9 cellular contexts compared by ENCODE assay signal in genomic region chr1:162633327-162633762, GRCh38. TPM values are rescaled to one million over a fixed set of nuclear protein-coding genes. Genes with fewer than 3 reads are reported as not detected.
A peak's percentile ranks its signal among the peaks of the same experiment; 100 is the strongest.
DNase-seq lines count a peak whose midpoint lies in the region; ATAC-seq and TF ChIP-seq lines count a peak whose summit lies in the region.
"Had no signal": no experiment of that assay in that cellular context is flagged by ENCODE, and none has a peak within 500 bp of the region (broad histone marks: within the 10 kb centered on the region; RNA-seq: fewer than 3 reads in every experiment).

No MANE protein-coding gene starts in this region.

- H3K4me1 Mint-ChIP-seq in osteocyte (ENCODE audit: unreplicated experiment) = peaks cover 63% of the 10 kb centered on the region

- H3K36me3 Mint-ChIP-seq in osteocyte (ENCODE audit: unreplicated experiment) = no peaks in the 10 kb centered on the region
- no peaks in the 10 kb centered on the region for H3K36me3 Mint-ChIP-seq in activated naive CD4-positive, alpha-beta T cell treated with anti-CD3 and anti-CD28 coated beads, Interleukin-2, amount 50 U/mL, for 72 hours
- H3K36me3 Mint-ChIP-seq: activated naive CD8-positive, alpha-beta T cell had no signal

- H3K27me3 Mint-ChIP-seq in osteocyte (ENCODE audit: unreplicated experiment) = no peaks in the 10 kb centered on the region

- DNase-seq in osteocyte (ENCODE audit: extremely low spot score, unreplicated experiment) (no peak), DMS114 treated with DMSO at 0.1 percent for 48 hours (lab: John Stamatoyannopoulos, UW; ENCODE audit: unreplicated experiment) (no peak), NCI-H2029 (lab: John Stamatoyannopoulos, UW) (no peak)
- DNase-seq in activated naive CD4-positive, alpha-beta T cell treated with anti-CD3 and anti-CD28 coated beads, Interleukin-2, amount 50 U/mL, for 72 hours (ENCODE audit: low spot score in 2 of 2) = no peak
- no peak for DNase-seq in NK-92 treated with Interleukin-12 subunit alpha and Interleukin-12 subunit beta, amount 100 ng/mL, for 24 hours (lab: John Stamatoyannopoulos, UW)

- H3K27ac Mint-ChIP-seq in osteocyte (ENCODE audit: unreplicated experiment) = peak overlapping the region; percentile 98
- H3K27ac Mint-ChIP-seq in activated naive CD4-positive, alpha-beta T cell treated with anti-CD3 and anti-CD28 coated beads, Interleukin-2, amount 50 U/mL, for 72 hours = no peak overlapping the region
- H3K27ac Mint-ChIP-seq: activated naive CD8-positive, alpha-beta T cell had no signal

- peak overlapping the region; percentile 92 for H3K4me3 Mint-ChIP-seq in osteocyte (ENCODE audit: unreplicated experiment)
- H3K4me3 Mint-ChIP-seq: activated naive CD8-positive, alpha-beta T cell had no signal

- H3K9me3 Mint-ChIP-seq in osteocyte (ENCODE audit: unreplicated experiment) = no peaks in the 10 kb centered on the region
- no peaks in the 10 kb centered on the region for H3K9me3 Mint-ChIP-seq in activated naive CD4-positive, alpha-beta T cell treated with anti-CD3 and anti-CD28 coated beads, Interleukin-2, amount 50 U/mL, for 72 hours

- peak overlapping the region; percentile 55 for H3K27ac ChIP-seq in cingulate gyrus (ENCODE audit: low read depth, low read length)

- TF ChIP-seq CTCF in osteocyte (IDR thresholded peaks at IDR 0.05) = peak; percentile 24

- ATAC-seq in GM18498 (IDR thresholded peaks at IDR 0.05; ENCODE audit: unreplicated experiment) = peak; percentile 73
- peak; percentile 67 for ATAC-seq in HG02870 (IDR thresholded peaks at IDR 0.05; ENCODE audit: unreplicated experiment)
- ATAC-seq in activated naive CD4-positive, alpha-beta T cell treated with anti-CD3 and anti-CD28 coated beads, Interleukin-2, amount 50 U/mL, for 72 hours = no peak

RNA-seq across cellular contexts. Expression of gene DDR2, which starts 1.1 kb away (rescaled TPM):
- total RNA-seq in osteocyte = 173 and 185 TPM in 2 replicates
- under 1 TPM; 0.31 to 0.71 TPM for total RNA-seq in activated naive CD4-positive, alpha-beta T cell treated with anti-CD3 and anti-CD28 coated beads, Interleukin-2, amount 50 U/mL, for 72 hours

Comparison
In these comparisons a context has a peak if more than half of its experiments do, and no peak if none do; other contexts are left out.
1. ATAC-seq: peak in GM18498 (single experiment) and HG02870 (single experiment); none in activated naive CD4-positive, alpha-beta T cell treated with anti-CD3 and anti-CD28 coated beads, Interleukin-2, amount 50 U/mL, for 72 hours (0 of 2).
2. RNA of gene DDR2, which starts 1.1 kb away (total RNA-seq): 173 to 185 TPM in osteocyte; 0.31 to 0.71 TPM in activated naive CD4-positive, alpha-beta T cell treated with anti-CD3 and anti-CD28 coated beads, Interleukin-2, amount 50 U/mL, for 72 hours; every median in the first group is over 100 times any median in the second.